In genomic region chr3:138593488-138594149, GRCh38 we compare ENCODE assay signal across 8 cellular contexts. TPM values are rescaled to one million over a fixed set of nuclear protein-coding genes. Genes with fewer than 3 reads are reported as not detected.
DNase-seq lines count a peak whose midpoint lies in the region; ATAC-seq, FAIRE-seq and TF ChIP-seq lines count a peak whose summit lies in the region.

No MANE protein-coding gene starts in this region.

- peak overlapping the region; percentile 84 for H3K27ac ChIP-seq in CD4-positive, alpha-beta T cell (ENCODE audit: low read depth, low read length)
- H3K27ac ChIP-seq in PC-3 (ENCODE audit: low read length) (peak overlapping the region; percentile 62), endothelial cell of umbilical vein (ENCODE audit: insufficient read depth, low read depth, low read length) (peak overlapping the region; percentile 46)

- H3K9ac ChIP-seq in PC-3 (ENCODE audit: low read length), result peak overlapping the region; percentile 69
- H3K9ac ChIP-seq in endothelial cell of umbilical vein (replicated peaks; ENCODE audit: extremely low read depth, insufficient read depth, low read length), result peak overlapping the region; percentile 80

- TSS peak; percentile 82 for BruUV-seq in PC-3 (replicated peaks; lab: Mats Ljungman, UMichigan)
- BruUV-seq in endothelial cell of umbilical vein (replicated peaks; lab: Mats Ljungman, UMichigan), result TSS peak; percentile 64

- H3K9me3 Mint-ChIP-seq in CD4-positive, alpha-beta T cell, result no peaks in the 10 kb centered on the region

- CTCF ChIA-PET in CD4-positive, alpha-beta T cell (lab: Charles Lee), result interaction anchor here (1.0 to 2.6 kb wide), 8 partner anchors 12 to 343 kb away, joined by 3 to 64 read pairs (median 6); partner anchors contain the start of gene FAIM
- CTCF ChIA-PET in PC-3 (lab: Charles Lee), result interaction anchor here (0.7 to 2.8 kb wide), 5 partner anchors 114 to 343 kb away, joined by 3 to 18 read pairs (median 12); no protein-coding TSS in a partner anchor
- CTCF ChIA-PET in endothelial cell of umbilical vein (lab: Charles Lee), result interaction anchor here (0.7 to 8.0 kb wide), 38 partner anchors 9 to 524 kb away, joined by 3 to 182 read pairs (median 4); partner anchors contain the start of gene FAIM

- peak overlapping the region; percentile 94 for H3K4me3 Mint-ChIP-seq in CD4-positive, alpha-beta T cell

- dilution Hi-C loops in endothelial cell of umbilical vein (cut with MboI; ENCODE audit: extremely low pct_ligation_motif_present, low sequenced_read_pairs), result no loop called here

- H2AFZ ChIP-seq in PC-3 (ENCODE audit: low read length) (peak overlapping the region; percentile 99), endothelial cell of umbilical vein (ENCODE audit: low read depth, low read length) (peak overlapping the region; percentile 89), neuron (ENCODE audit: low read depth, low read length) (peak overlapping the region; percentile 92)

- H3K36me3 Mint-ChIP-seq in CD4-positive, alpha-beta T cell (ENCODE audit: low read depth), result peaks cover 15% of the 10 kb centered on the region

- H3K79me2 ChIP-seq in PC-3 (ENCODE audit: low read length) (peaks cover 22% of the 10 kb centered on the region), endothelial cell of umbilical vein (ENCODE audit: control insufficient read depth, insufficient read depth, low read length) (no peaks in the 10 kb centered on the region)

- FAIRE-seq in endothelial cell of umbilical vein (lab: Jason Lieb, UNC), result no peak

- H3K4me3 ChIP-seq in PC-3 (ENCODE audit: low read length) (peak overlapping the region; percentile 91), endothelial cell of umbilical vein (replicated peaks in 1 of 3; ENCODE audit: insufficient read depth in 1 of 3, low read depth in 1 of 3, low read length in 3 of 3) (peak overlapping the region; percentile 56 to 92 (median 63)), neuron (ENCODE audit: low read length) (peak overlapping the region; percentile 67)

- ATAC-seq in CD4-positive, alpha-beta T cell (ENCODE audit: poor library complexity), result peak; percentile 1
- ATAC-seq in PC-3 (peak; percentile 27), HG02798 (IDR thresholded peaks at IDR 0.05; ENCODE audit: poor library complexity, unreplicated experiment) (no peak)

- TF ChIP-seq POLR2A in endothelial cell of umbilical vein (IDR thresholded peaks at IDR 0.05; ENCODE audit: low read depth, low read length), result no peak

- H3K4me1 ChIP-seq in PC-3 (ENCODE audit: insufficient read depth, low read length) (0 out of 2 replicates have a peak, but pooled peaks cover 9% of the 10 kb centered on the region), endothelial cell of umbilical vein (ENCODE audit: control insufficient read depth, extremely low read depth, insufficient read depth, low read length) (no peaks in the 10 kb centered on the region), neuron (ENCODE audit: insufficient read depth, low read length) (no peaks in the 10 kb centered on the region)

- no peak for TF ChIP-seq CTCF in CD4-positive, alpha-beta T cell (IDR thresholded peaks at IDR 0.05)
- TF ChIP-seq CTCF in PC-3 (conservative IDR thresholded peaks at IDR 0.05; ENCODE audit: low read depth, low read length) (no peak), endothelial cell of umbilical vein (IDR thresholded peaks at IDR 0.05; ENCODE audit: extremely low read depth in 1 of 2, insufficient read depth in 1 of 2, low read depth in 1 of 2, low read length in 2 of 2) (no peak), GM13976 (IDR thresholded peaks at IDR 0.05; ENCODE audit: borderline replicate concordance, control extremely low read depth, extremely low read depth, insufficient read depth, missing control alignments) (no peak)

- no peaks in the 10 kb centered on the region for H4K20me1 ChIP-seq in PC-3 (ENCODE audit: low read length)
- H4K20me1 ChIP-seq in endothelial cell of umbilical vein (replicated peaks; ENCODE audit: control insufficient read depth, extremely low read depth, insufficient read depth, low read length), result no peaks in the 10 kb centered on the region

- H3K4me2 ChIP-seq in PC-3 (ENCODE audit: low read length), result peak overlapping the region; percentile 99
- H3K4me2 ChIP-seq in endothelial cell of umbilical vein (ENCODE audit: insufficient read depth, low read length), result peak overlapping the region; percentile 46

- peak overlapping the region; percentile 96 for H3K27ac Mint-ChIP-seq in CD4-positive, alpha-beta T cell

- POLR2A ChIA-PET in CD4-positive, alpha-beta T cell (lab: Charles Lee), result interaction anchor here (0.6 to 3.3 kb wide), 22 partner anchors 8 to 796 kb away, joined by 3 to 75 read pairs (median 4); partner anchors contain the start of genes ARMC8, COPB2, DBR1 and FAIM
- POLR2A ChIA-PET in PC-3 (lab: Charles Lee; ENCODE audit: unreplicated experiment) (interaction anchor here (0.6 kb wide), 1 partner anchor 160 kb away, joined by 3 read pairs; no protein-coding TSS in a partner anchor), endothelial cell of umbilical vein (lab: Charles Lee) (interaction anchor here (0.7 to 2.2 kb wide), 3 partner anchors 9 to 322 kb away, joined by 3 to 11 read pairs (median 7); partner anchors contain the start of gene FAIM)

- no peak for DNase-seq in CD4-positive, alpha-beta T cell
- peak; percentile 27 for DNase-seq in PC-3
- DNase-seq in endothelial cell of umbilical vein (ENCODE audit: low read depth, low spot score), result no peak
- DNase-seq in ACHN, result no peak
- DNase-seq in GM13976 (ENCODE audit: low spot score), result no peak
- no peak for DNase-seq in A172 (ENCODE audit: low spot score)

- no peaks in the 10 kb centered on the region; the same call in 1 of the 2 replicates for H3K36me3 ChIP-seq in PC-3 (ENCODE audit: low read depth, low read length)
- H3K36me3 ChIP-seq in endothelial cell of umbilical vein (ENCODE audit: control insufficient read depth in 2 of 2, extremely low read depth in 1 of 2, insufficient read depth in 2 of 2, low read length in 2 of 2), result no peaks in the 10 kb centered on the region
- peaks cover 2% of the 10 kb centered on the region for H3K36me3 ChIP-seq in neuron (ENCODE audit: insufficient read depth, low read length)

- H3K9me2 ChIP-seq in PC-3 (replicated peaks; ENCODE audit: low read length), result no peaks in the 10 kb centered on the region

- in situ Hi-C loops in ACHN (cut with HindIII; ENCODE audit: low pct_ligation_motif_present, low pct_unique_long_range_greater_than_20kb, low sequenced_read_pairs) (no loop called here), GM13976 (cut with MboI; ENCODE audit: low sequenced_read_pairs, unreplicated experiment) (loop anchor here (10.0 kb wide), 1 partner anchor 91 kb away; no protein-coding TSS in a partner anchor)

- no peaks in the 10 kb centered on the region for H3F3A ChIP-seq in PC-3 (ENCODE audit: low read length, unreplicated experiment)

- no peaks in the 10 kb centered on the region for H3K27me3 Mint-ChIP-seq in CD4-positive, alpha-beta T cell

- no peaks in the 10 kb centered on the region for H3K9me3 ChIP-seq in CD4-positive, alpha-beta T cell (ENCODE audit: control insufficient read depth, low read length)
- H3K9me3 ChIP-seq in PC-3 (ENCODE audit: low read length) (no peaks in the 10 kb centered on the region), endothelial cell of umbilical vein (replicated peaks; ENCODE audit: control insufficient read depth, insufficient read depth, low read length) (no peaks in the 10 kb centered on the region), neuron (ENCODE audit: low read length) (no peaks in the 10 kb centered on the region)

- intact Hi-C loops in CD4-positive, alpha-beta T cell (cut with DNase I, micrococcal nuclease), result loop anchor here (1.0 to 10.0 kb wide), 11 partner anchors 15 to 1729 kb away; partner anchors contain the start of genes FAIM (in 2 of the 2), MRPS22 (in 2 of the 2), PIK3CB (in 2 of the 2) and ARMC8 (in 1 of the 2)
- intact Hi-C loops in PC-3 (cut with micrococcal nuclease), result loop anchor here (1.0 to 5.0 kb wide), 8 partner anchors 101 to 329 kb away; partner anchors contain the start of gene PIK3CB
- intact Hi-C loops in endothelial cell of umbilical vein (cut with micrococcal nuclease), result loop anchor here (1.0 to 10.0 kb wide), 11 partner anchors 15 to 736 kb away; partner anchors contain the start of genes FAIM and PIK3CB

- H3K4me1 Mint-ChIP-seq in CD4-positive, alpha-beta T cell (ENCODE audit: low read depth), result peaks cover 13% of the 10 kb centered on the region

- H3K27me3 ChIP-seq in CD4-positive, alpha-beta T cell (ENCODE audit: control insufficient read depth, insufficient read depth, low read length), result no peaks in the 10 kb centered on the region
- H3K27me3 ChIP-seq in PC-3 (ENCODE audit: low read length) (no peaks in the 10 kb centered on the region), endothelial cell of umbilical vein (ENCODE audit: control insufficient read depth in 2 of 2, insufficient read depth in 2 of 2, low read length in 2 of 2) (no peaks in the 10 kb centered on the region), neuron (ENCODE audit: insufficient read depth, low read length) (no peaks in the 10 kb centered on the region)

- H3K9me1 ChIP-seq in endothelial cell of umbilical vein (replicated peaks; ENCODE audit: control insufficient read depth, extremely low read depth, insufficient read depth, low read length), result no peaks in the 10 kb centered on the region

RNA-seq across cellular contexts. Expression of gene CEP70, which starts 0.4 kb away (rescaled TPM):
- 10 to 100 TPM; 21.5 to 23.0 TPM for total RNA-seq in CD4-positive, alpha-beta T cell
- total RNA-seq in PC-3 (2014; rRNA removed), result 11.3 and 16.7 TPM in 2 replicates
- total RNA-seq in endothelial cell of umbilical vein, result 14.7 and 16.9 TPM in 2 replicates
- polyA plus RNA-seq in endothelial cell of umbilical vein, result 1.2 and 2.1 TPM in 2 replicates
- 4.1 and 4.6 TPM in 2 replicates for polyA plus RNA-seq in endothelial cell of umbilical vein (2011; cell fraction: cytosol; rRNA removed)
- 9.1 and 11.5 TPM in 2 replicates for polyA plus RNA-seq in endothelial cell of umbilical vein (2011; cell fraction: nucleus; rRNA removed)
- polyA plus RNA-seq in endothelial cell of umbilical vein (2012), result 10.5 and 17.2 TPM in 2 replicates
- polyA minus RNA-seq in endothelial cell of umbilical vein, result 8.6 and 15.2 TPM in 2 replicates
- polyA minus RNA-seq in endothelial cell of umbilical vein (2011; cell fraction: cytosol; rRNA and poly(A)+ RNA removed), result 10.2 TPM
- polyA minus RNA-seq in endothelial cell of umbilical vein (2011; cell fraction: nucleus; rRNA and poly(A)+ RNA removed), result 19.7 and 20.5 TPM in 2 replicates
- total RNA-seq in A172 (2014; rRNA removed; shearing (Covaris generic)), result 27.0 and 30.0 TPM in 2 replicates

RNA-seq across cellular contexts. Expression of gene FAIM, which starts 15.0 kb away (rescaled TPM):
- 1 to 10 TPM; 1.5 to 1.6 TPM for total RNA-seq in CD4-positive, alpha-beta T cell
- total RNA-seq in PC-3 (2014; rRNA removed) (25.0 and 29.2 TPM in 2 replicates), endothelial cell of umbilical vein (9.9 and 11.9 TPM in 2 replicates)
- 1.4 and 2.3 TPM in 2 replicates for polyA plus RNA-seq in endothelial cell of umbilical vein
- 5.3 and 6.5 TPM in 2 replicates for polyA plus RNA-seq in endothelial cell of umbilical vein (2011; cell fraction: cytosol; rRNA removed)
- 5.2 and 6.0 TPM in 2 replicates for polyA plus RNA-seq in endothelial cell of umbilical vein (2011; cell fraction: nucleus; rRNA removed)
- polyA plus RNA-seq in endothelial cell of umbilical vein (2012), result 8.1 and 12.2 TPM in 2 replicates
- 2.2 and 3.9 TPM in 2 replicates for polyA minus RNA-seq in endothelial cell of umbilical vein
- 9.2 TPM for polyA minus RNA-seq in endothelial cell of umbilical vein (2011; cell fraction: cytosol; rRNA and poly(A)+ RNA removed)
- polyA minus RNA-seq in endothelial cell of umbilical vein (2011; cell fraction: nucleus; rRNA and poly(A)+ RNA removed), result 1.1 and 1.7 TPM in 2 replicates
- 21.9 and 27.6 TPM in 2 replicates for total RNA-seq in A172 (2014; rRNA removed; shearing (Covaris generic))
